29 cellular contexts compared by ENCODE assay signal in genomic region chr4:3683077-3683743, GRCh38.
"Had no signal": no experiment of that assay in that cellular context is flagged by ENCODE, and none has a peak within 500 bp of the region (broad histone marks: within the 10 kb centered on the region; RNA-seq: fewer than 3 reads in every experiment).

No MANE protein-coding gene starts in this region.

- H3K9me3 ChIP-seq: gastroesophageal sphincter, neutrophil, pancreas, psoas muscle, stomach, tibial nerve had no signal

- H3K27ac ChIP-seq: brain microvascular endothelial cell, gastroesophageal sphincter, neutrophil, pancreas, psoas muscle, stomach, tibial nerve, VCaP had no signal

- H3K9me3 Mint-ChIP-seq: activated CD4-positive, alpha-beta memory T cell treated with anti-CD3 and anti-CD28 coated beads for 36 hours; activated CD4-positive, alpha-beta T cell treated with anti-CD3 and anti-CD28 coated beads, Interleukin-2, amount 10 ng/mL, durations not matched to agents 24 days and 14 days; activated naive CD4-positive, alpha-beta T cell treated with anti-CD3 and anti-CD28 coated beads for 36 hours; activated naive CD8-positive, alpha-beta T cell treated with anti-CD3 and anti-CD28 coated beads for 36 hours; activated T-helper 1 cell treated with anti-CD3 and anti-CD28 coated beads, Interleukin-12 subunit alpha, Interleukin-12 subunit beta, Interleukin-2, Interleukin-4 antibody, amounts not matched to agents 30 ng/mL and 10 ng/mL and 1 ng/mL, durations not matched to agents 14 hours and 24 hours and 36 hours; immature natural killer cell; nephron; stimulated activated naive B cell treated with anti-CD40 and anti-IgM and Interleukin-4, amounts not matched to agents 10 μg/mL and 1 μg/mL and 100 μg/mL, for 72 hours; T-helper 1 cell treated with Interleukin-12 subunit alpha and Interleukin-12 subunit beta and Interleukin-4 antibody, amounts not matched to agents 30 μg/mL and 1 μg/mL, for 36 hours had no signal

- H3K27me3 Mint-ChIP-seq: activated CD4-positive, alpha-beta T cell treated with anti-CD3 and anti-CD28 coated beads, Interleukin-2, amount 10 ng/mL, durations not matched to agents 24 days and 14 days had no signal

- H3K4me3 ChIP-seq: gastroesophageal sphincter, lung, pancreas, psoas muscle, smooth muscle cell, stomach, tibial nerve had no signal

- H3K4me1 Mint-ChIP-seq: activated CD4-positive, alpha-beta T cell treated with anti-CD3 and anti-CD28 coated beads, Interleukin-2, amount 10 ng/mL, durations not matched to agents 24 days and 14 days; activated naive CD8-positive, alpha-beta T cell treated with anti-CD3 and anti-CD28 coated beads for 36 hours; immature natural killer cell; stimulated activated naive B cell treated with anti-CD40 and anti-IgM and Interleukin-4, amounts not matched to agents 10 μg/mL and 1 μg/mL and 100 μg/mL, for 72 hours had no signal

- H3K4me3 Mint-ChIP-seq: activated CD4-positive, alpha-beta memory T cell treated with anti-CD3 and anti-CD28 coated beads for 36 hours; activated CD4-positive, alpha-beta T cell treated with anti-CD3 and anti-CD28 coated beads, Interleukin-2, amount 10 ng/mL, durations not matched to agents 24 days and 14 days; activated naive CD4-positive, alpha-beta T cell treated with anti-CD3 and anti-CD28 coated beads for 36 hours; activated naive CD8-positive, alpha-beta T cell treated with anti-CD3 and anti-CD28 coated beads for 36 hours; activated T-helper 1 cell treated with anti-CD3 and anti-CD28 coated beads, Interleukin-12 subunit alpha, Interleukin-12 subunit beta, Interleukin-2, Interleukin-4 antibody, amounts not matched to agents 30 ng/mL and 10 ng/mL and 1 ng/mL, durations not matched to agents 14 hours and 24 hours and 36 hours; immature natural killer cell; nephron; stimulated activated naive B cell treated with anti-CD40 and anti-IgM and Interleukin-4, amounts not matched to agents 10 μg/mL and 1 μg/mL and 100 μg/mL, for 72 hours; T-helper 1 cell treated with Interleukin-12 subunit alpha and Interleukin-12 subunit beta and Interleukin-4 antibody, amounts not matched to agents 30 μg/mL and 1 μg/mL, for 36 hours had no signal

- H3K4me1 ChIP-seq: gastroesophageal sphincter, pancreas, psoas muscle, stomach, tibial nerve had no signal

- H3K36me3 Mint-ChIP-seq: activated CD4-positive, alpha-beta memory T cell treated with anti-CD3 and anti-CD28 coated beads for 36 hours; activated naive CD8-positive, alpha-beta T cell treated with anti-CD3 and anti-CD28 coated beads for 36 hours; immature natural killer cell; stimulated activated naive B cell treated with anti-CD40 and anti-IgM and Interleukin-4, amounts not matched to agents 10 μg/mL and 1 μg/mL and 100 μg/mL, for 72 hours had no signal

- H3K36me3 ChIP-seq: brain microvascular endothelial cell, gastroesophageal sphincter, neutrophil, pancreas, stomach, tibial nerve had no signal

- H3K27me3 ChIP-seq: brain microvascular endothelial cell, pancreas, tibial nerve had no signal

- H3K27ac Mint-ChIP-seq: activated CD4-positive, alpha-beta memory T cell treated with anti-CD3 and anti-CD28 coated beads for 36 hours; activated CD4-positive, alpha-beta T cell treated with anti-CD3 and anti-CD28 coated beads, Interleukin-2, amount 10 ng/mL, durations not matched to agents 24 days and 14 days; activated naive CD4-positive, alpha-beta T cell treated with anti-CD3 and anti-CD28 coated beads for 36 hours; activated naive CD8-positive, alpha-beta T cell treated with anti-CD3 and anti-CD28 coated beads for 36 hours; immature natural killer cell; nephron; stimulated activated naive B cell treated with anti-CD40 and anti-IgM and Interleukin-4, amounts not matched to agents 10 μg/mL and 1 μg/mL and 100 μg/mL, for 72 hours; T-helper 1 cell treated with Interleukin-12 subunit alpha and Interleukin-12 subunit beta and Interleukin-4 antibody, amounts not matched to agents 30 μg/mL and 1 μg/mL, for 36 hours had no signal

- ATAC-seq: gastroesophageal sphincter; pancreas; psoas muscle; stimulated activated naive B cell treated with anti-CD40 and anti-IgM and Interleukin-4, amounts not matched to agents 10 μg/mL and 1 μg/mL and 100 μg/mL, for 72 hours had no signal

- DNase-seq: activated CD4-positive, alpha-beta memory T cell treated with anti-CD3 and anti-CD28 coated beads for 36 hours; activated CD4-positive, alpha-beta T cell treated with anti-CD3 and anti-CD28 coated beads, Interleukin-2, amount 10 ng/mL, durations not matched to agents 24 days and 14 days; activated CD4-positive, CD25-positive, alpha-beta regulatory T cell treated with anti-CD3 and anti-CD28 coated beads, Interleukin-2, amount 50 U/mL, for 72 hours; activated CD8-positive, alpha-beta memory T cell treated with anti-CD3 and anti-CD28 coated beads, Interleukin-2, amount 50 U/mL, for 4 hours; activated effector memory CD4-positive, alpha-beta T cell treated with anti-CD3 and anti-CD28 coated beads, Interleukin-2, amount 50 U/mL, for 16 hours; activated naive CD4-positive, alpha-beta T cell treated with anti-CD3 and anti-CD28 coated beads for 36 hours; activated naive CD8-positive, alpha-beta T cell treated with anti-CD3 and anti-CD28 coated beads for 36 hours; activated T-cell treated with anti-CD3 and anti-CD28 coated beads, Interleukin-2, amount 50 U/mL, for 1 hour; brain microvascular endothelial cell; cortex of kidney; hippocampal formation; immature natural killer cell; mesendoderm; stimulated activated CD4-positive, alpha-beta T cell treated with anti-CD3 and anti-CD28 coated beads, Interleukin-15, amount 100 ng/mL, for 24 hours; stimulated activated CD4-positive, alpha-beta T cell treated with anti-CD3 and anti-CD28 coated beads, Interleukin-2, amount 100 ng/mL, for 24 hours; stimulated activated naive B cell treated with anti-CD40 and anti-IgM and Interleukin-4, amounts not matched to agents 10 μg/mL and 1 μg/mL and 100 μg/mL, for 72 hours; stomach; T-helper 9 cell had no signal
